Comparison of ENCODE assay signal across 20 cellular contexts in the genomic region with DNA sequence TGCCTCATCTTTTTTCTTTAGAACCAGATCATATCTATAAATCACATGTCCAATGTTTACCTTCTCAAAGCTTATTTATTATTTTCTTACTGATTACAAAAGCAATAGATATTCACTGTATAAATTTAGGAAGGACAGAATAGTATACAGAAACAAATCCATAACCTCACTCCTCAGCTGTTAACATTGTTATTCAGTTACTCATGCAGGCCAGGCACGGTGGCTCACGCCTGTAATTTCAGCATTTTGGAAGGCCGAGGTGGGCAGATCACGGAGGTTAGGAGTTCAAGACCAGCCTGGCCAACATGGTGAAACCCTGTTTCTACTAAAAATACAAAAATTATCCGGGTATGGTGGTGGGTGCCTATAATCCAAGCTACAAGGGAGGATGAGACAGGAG. TPM values are rescaled to one million over a fixed set of nuclear protein-coding genes. Genes with fewer than 3 reads are reported as not detected.
DNase-seq lines count a peak whose midpoint lies in the region; ATAC-seq and TF ChIP-seq lines count a peak whose summit lies in the region.
"Had no signal": no experiment of that assay in that cellular context is flagged by ENCODE, and none has a peak within 500 bp of the region (broad histone marks: within the 10 kb centered on the region; RNA-seq: fewer than 3 reads in every experiment).

No MANE protein-coding gene starts in this region.

- H3K36me3 Mint-ChIP-seq in activated CD4-positive, alpha-beta T cell treated with anti-CD3 and anti-CD28 coated beads, Interleukin-2, amount 10 ng/mL, durations not matched to agents 7 days and 5 days (ENCODE audit: low read depth): peaks cover 26% of the 10 kb centered on the region

- TF ChIP-seq CTCF in ascending aorta (IDR thresholded peaks at IDR 0.05): no peak

- H3K27me3 Mint-ChIP-seq in activated CD4-positive, alpha-beta T cell treated with anti-CD3 and anti-CD28 coated beads, Interleukin-2, amount 10 ng/mL, durations not matched to agents 7 days and 5 days: no peaks in the 10 kb centered on the region

- H3K9ac ChIP-seq in stomach smooth muscle (ENCODE audit: low read length in 2 of 2): no peak overlapping the region
- H3K9ac ChIP-seq: BLaER1 treated with 17β-estradiol and CSF1 and Interleukin-3, amounts not matched to agents 10 nM and 100 nM; GM23248 had no signal

- H3K9me3 ChIP-seq in ascending aorta: no peaks in the 10 kb centered on the region
- no peaks in the 10 kb centered on the region for H3K9me3 ChIP-seq in muscle layer of duodenum (ENCODE audit: control insufficient read depth in 1 of 2, low read length in 2 of 2)
- no peaks in the 10 kb centered on the region for H3K9me3 ChIP-seq in stomach smooth muscle (ENCODE audit: control insufficient read depth in 2 of 2, low read length in 2 of 2)
- H3K9me3 ChIP-seq: BLaER1 treated with 17β-estradiol and CSF1 and Interleukin-3, amounts not matched to agents 10 nM and 100 nM; testis had no signal

- H3K27ac ChIP-seq in ascending aorta: peak overlapping the region; percentile 39 to 59
- H3K27ac ChIP-seq in muscle layer of duodenum (ENCODE audit: low read length): peak overlapping the region; percentile 7
- peak overlapping the region; percentile 42 for H3K27ac ChIP-seq in stomach smooth muscle (ENCODE audit: low read length)
- H3K27ac ChIP-seq: BLaER1 treated with 17β-estradiol and CSF1 and Interleukin-3, amounts not matched to agents 10 nM and 100 nM; GM23248 had no signal

- POLR2A ChIA-PET in activated CD4-positive, alpha-beta T cell treated with anti-CD3 and anti-CD28 coated beads, Interleukin-2, amount 10 ng/mL, durations not matched to agents 7 days and 5 days (lab: Charles Lee): no interaction called here

- peaks cover 27 to 38% of the 10 kb centered on the region in 2 donors for H3K36me3 ChIP-seq in ascending aorta
- H3K36me3 ChIP-seq in muscle layer of duodenum (ENCODE audit: control insufficient read depth in 1 of 2, insufficient read depth in 2 of 2, low read length in 2 of 2): peaks cover 21 to 27% of the 10 kb centered on the region in 2 donors
- peaks cover 22 to 34% of the 10 kb centered on the region in 2 donors for H3K36me3 ChIP-seq in stomach smooth muscle (ENCODE audit: control insufficient read depth in 2 of 2, insufficient read depth in 2 of 2, low read length in 2 of 2)
- H3K36me3 ChIP-seq: BLaER1 treated with 17β-estradiol and CSF1 and Interleukin-3, amounts not matched to agents 10 nM and 100 nM had no signal

- no peaks in the 10 kb centered on the region for H3K27me3 ChIP-seq in ascending aorta
- H3K27me3 ChIP-seq in muscle layer of duodenum (ENCODE audit: low read depth, low read length): no peaks in the 10 kb centered on the region
- no peaks in the 10 kb centered on the region for H3K27me3 ChIP-seq in stomach smooth muscle (ENCODE audit: control insufficient read depth in 1 of 2, insufficient read depth in 2 of 2, low read length in 2 of 2)
- H3K27me3 ChIP-seq: BLaER1 treated with 17β-estradiol and CSF1 and Interleukin-3, amounts not matched to agents 10 nM and 100 nM; testis had no signal

- CTCF ChIA-PET in activated CD4-positive, alpha-beta T cell treated with anti-CD3 and anti-CD28 coated beads, Interleukin-2, amount 10 ng/mL, durations not matched to agents 7 days and 5 days (lab: Charles Lee): interaction anchor here (1.0 to 2.0 kb wide), 3 partner anchors 9 to 35 kb away, joined by 4 to 6 read pairs (median 6); no protein-coding TSS in a partner anchor

- no peak for DNase-seq in activated CD4-positive, alpha-beta T cell treated with anti-CD3 and anti-CD28 coated beads, Interleukin-2, amount 10 ng/mL, durations not matched to agents 7 days and 5 days
- DNase-seq in activated CD4-positive, alpha-beta T cell treated with anti-CD3 and anti-CD28 coated beads for 4 hours: no peak
- no peak for DNase-seq in ascending aorta (ENCODE audit: low spot score in 2 of 2)
- DNase-seq: activated CD8-positive, alpha-beta memory T cell treated with anti-CD3 and anti-CD28 coated beads, Interleukin-2, amount 50 U/mL, for 48 hours; activated naive CD4-positive, alpha-beta T cell; DMS 273 treated with DMSO at 0.1 percent for 48 hours; GF-D8; GM23248; MM.1S; NCI-H187; NCI-H446 treated with DMSO at 0.1 percent for 48 hours; stimulated activated CD4-positive, alpha-beta T cell treated with anti-CD3 and anti-CD28 coated beads, Interleukin-4, amount 100 ng/mL, for 4 hours; stimulated activated CD8-positive, alpha-beta memory T cell treated with anti-CD3 and anti-CD28 coated beads, Interleukin-4, amount 100 ng/mL, for 48 hours; testis had no signal

- no peak for ATAC-seq in GM18520 (IDR thresholded peaks at IDR 0.05; ENCODE audit: unreplicated experiment)
- ATAC-seq in GM19455 (IDR thresholded peaks at IDR 0.05; ENCODE audit: unreplicated experiment): no peak
- no peak for ATAC-seq in GM19395 (IDR thresholded peaks at IDR 0.05; ENCODE audit: unreplicated experiment)

- H3K27ac Mint-ChIP-seq in activated CD4-positive, alpha-beta T cell treated with anti-CD3 and anti-CD28 coated beads, Interleukin-2, amount 10 ng/mL, durations not matched to agents 7 days and 5 days: peak overlapping the region; percentile 27

- H3K4me1 Mint-ChIP-seq in activated CD4-positive, alpha-beta T cell treated with anti-CD3 and anti-CD28 coated beads, Interleukin-2, amount 10 ng/mL, durations not matched to agents 7 days and 5 days: peaks cover 63% of the 10 kb centered on the region

- intact Hi-C loops in ascending aorta (cut with DNase I): no loop called here

- H3K9me3 Mint-ChIP-seq in activated CD4-positive, alpha-beta T cell treated with anti-CD3 and anti-CD28 coated beads, Interleukin-2, amount 10 ng/mL, durations not matched to agents 7 days and 5 days: no peaks in the 10 kb centered on the region

- H3K4me3 ChIP-seq in ascending aorta: no peak overlapping the region
- no peak overlapping the region for H3K4me3 ChIP-seq in muscle layer of duodenum (ENCODE audit: low read depth in 1 of 2, low read length in 2 of 2)
- no peak overlapping the region for H3K4me3 ChIP-seq in stomach smooth muscle (ENCODE audit: low read length in 2 of 2)
- H3K4me3 ChIP-seq: BLaER1 treated with 17β-estradiol and CSF1 and Interleukin-3, amounts not matched to agents 10 nM and 100 nM; GM23248; testis had no signal

- H3K4me3 Mint-ChIP-seq in activated CD4-positive, alpha-beta T cell treated with anti-CD3 and anti-CD28 coated beads, Interleukin-2, amount 10 ng/mL, durations not matched to agents 7 days and 5 days: no peak overlapping the region

- H3K4me1 ChIP-seq in ascending aorta (peaks cover 5 to 45% of the 10 kb centered on the region in 2 donors), muscle layer of duodenum (ENCODE audit: control insufficient read depth in 1 of 2, insufficient read depth in 2 of 2, low read length in 2 of 2) (peaks cover 34 to 66% of the 10 kb centered on the region in 2 donors), stomach smooth muscle (ENCODE audit: control insufficient read depth, insufficient read depth, low read length) (peaks cover 40% of the 10 kb centered on the region)

RNA-seq across cellular contexts. Expression of a gene that starts 15.3 kb away (rescaled TPM):
- 10 to 100 TPM; 35.5 to 48.1 TPM for total RNA-seq in activated CD4-positive, alpha-beta T cell treated with anti-CD3 and anti-CD28 coated beads, Interleukin-2, amount 10 ng/mL, durations not matched to agents 7 days and 5 days
- 306 TPM for total RNA-seq in ascending aorta
